1 cellular context compared by ENCODE assay signal in genomic region chr6:30743099-30744053, GRCh38.
A peak's percentile ranks its signal among the peaks of the same experiment; 100 is the strongest.
TF ChIP-seq lines count a peak whose summit lies in the region.

No MANE protein-coding gene starts in this region.

TF ChIP-seq in IMR-90, 13 proteins besides CTCF, POLR2A, EP300 and RAD21 (continued from another document):
- no peak for TF ChIP-seq ELK1 (IDR thresholded peaks at IDR 0.05; ENCODE audit: borderline replicate concordance, low read depth, low read length)
- TF ChIP-seq, protein P1, sequence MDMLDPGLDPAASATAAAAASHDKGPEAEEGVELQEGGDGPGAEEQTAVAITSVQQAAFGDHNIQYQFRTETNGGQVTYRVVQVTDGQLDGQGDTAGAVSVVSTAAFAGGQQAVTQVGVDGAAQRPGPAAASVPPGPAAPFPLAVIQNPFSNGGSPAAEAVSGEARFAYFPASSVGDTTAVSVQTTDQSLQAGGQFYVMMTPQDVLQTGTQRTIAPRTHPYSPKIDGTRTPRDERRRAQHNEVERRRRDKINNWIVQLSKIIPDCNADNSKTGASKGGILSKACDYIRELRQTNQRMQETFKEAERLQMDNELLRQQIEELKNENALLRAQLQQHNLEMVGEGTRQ (IDR thresholded peaks at IDR 0.05; ENCODE audit: low read depth, low read length): peak; percentile 62
- no peak; the same call in 1 of the 2 replicates for TF ChIP-seq FOS (IDR thresholded peaks at IDR 0.05; ENCODE audit: low read depth, low read length)
- TF ChIP-seq SMC3 (IDR thresholded peaks at IDR 0.05; ENCODE audit: low read depth, low read length): no peak
- peak; percentile 4; the same call in 1 of the 2 replicates for TF ChIP-seq NFE2L2 (IDR thresholded peaks at IDR 0.05; ENCODE audit: low read depth, low read length)
- TF ChIP-seq MXI1 (IDR thresholded peaks at IDR 0.05; ENCODE audit: borderline replicate concordance, low read depth, low read length): no peak
- TF ChIP-seq RCOR1 (IDR thresholded peaks at IDR 0.05; ENCODE audit: insufficient replicate concordance, low read length): no peak
